In genomic region chr10:128959746-128960145, GRCh38 we compare ENCODE assay signal across 36 cellular contexts.
"Had no signal": no experiment of that assay in that cellular context is flagged by ENCODE, and none has a peak within 500 bp of the region (broad histone marks: within the 10 kb centered on the region; RNA-seq: fewer than 3 reads in every experiment).

No MANE protein-coding gene starts in this region.

- H3K27ac ChIP-seq: KMS-11 had no signal

- H3K9me3 ChIP-seq: MG63 had no signal

- H3K36me3 ChIP-seq: MG63 had no signal

- H3K4me3 ChIP-seq: MG63 had no signal

- H3K27me3 ChIP-seq: MG63 had no signal

- DNase-seq: Karpas-422, Kasumi-1, KG1, MG63, MM.1S, MV-4-11, NCI-H1048, NCI-H1092, NCI-H1092 treated with DMSO at 0.1 percent for 48 hours, NCI-H1105, NCI-H1105 treated with DMSO at 0.1 percent for 48 hours, NCI-H1417, NCI-H1417 treated with DMSO at 0.1 percent for 48 hours, NCI-H1436, NCI-H1436 treated with DMSO at 0.1 percent for 48 hours, NCI-H146, NCI-H1694, NCI-H1694 treated with DMSO at 0.1 percent for 48 hours, NCI-H187, NCI-H187 treated with DMSO at 0.1 percent for 48 hours, NCI-H1930, NCI-H2029, NCI-H2029 treated with DMSO at 0.1 percent for 48 hours, NCI-H2081, NCI-H2081 treated with DMSO at 0.1 percent for 48 hours, NCI-H2107, NCI-H2171, NCI-H2171 treated with DMSO at 0.1 percent for 48 hours, NCI-H2227 treated with DMSO at 0.1 percent for 48 hours, NCI-H226, NCI-H345, NCI-H446, NCI-H446 treated with DMSO at 0.1 percent for 48 hours, NCI-H510A, NCI-H510A treated with DMSO at 0.1 percent for 48 hours had no signal

- H3K4me2 ChIP-seq: KMS-11 had no signal

- H3K9ac ChIP-seq: KMS-11 had no signal
